ENCODE assay signal across 1 cellular context in the genomic region with DNA sequence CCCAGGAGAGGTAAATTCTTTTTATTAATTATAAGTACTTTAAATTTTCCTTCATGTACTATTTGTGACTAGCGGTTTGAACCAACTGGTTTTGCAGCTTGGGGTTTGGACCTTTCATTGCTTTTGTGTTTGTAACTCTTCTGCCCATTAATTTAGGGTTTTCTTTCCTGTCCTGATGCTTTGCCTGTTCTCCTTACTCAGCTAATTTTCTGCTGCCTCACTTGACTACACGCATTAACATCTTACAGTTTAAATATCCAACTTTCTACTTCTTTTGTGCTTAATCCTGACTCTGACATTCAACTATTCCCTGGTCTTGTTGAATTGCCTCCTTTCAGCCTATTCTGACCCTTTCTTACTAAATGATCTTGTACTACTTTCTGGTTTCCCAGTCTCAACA.
TF ChIP-seq lines count a peak whose summit lies in the region.

No MANE protein-coding gene starts in this region.

TF ChIP-seq in H1, 55 proteins besides CTCF, POLR2A, EP300 and RAD21:
- TF ChIP-seq MAFK (IDR thresholded peaks at IDR 0.05; ENCODE audit: low read depth, low read length): peak; percentile 33; the same call in 1 of the 2 replicates
- no peak for TF ChIP-seq CEBPB (IDR thresholded peaks at IDR 0.05; ENCODE audit: low read depth, low read length)
